21 cellular contexts compared by ENCODE assay signal in genomic region chr10:96860631-96861277, GRCh38.
"Had no signal": no experiment of that assay in that cellular context is flagged by ENCODE, and none has a peak within 500 bp of the region (broad histone marks: within the 10 kb centered on the region; RNA-seq: fewer than 3 reads in every experiment).

No MANE protein-coding gene starts in this region.

- H3K4me3 Mint-ChIP-seq: activated CD8-positive, alpha-beta T cell treated with anti-CD3 and anti-CD28 coated beads for 36 hours; activated naive CD4-positive, alpha-beta T cell treated with anti-CD3 and anti-CD28 coated beads, Interleukin-2, amount 50 U/mL, for 24 hours; brain; naive thymus-derived CD8-positive, alpha-beta T cell; T-cell had no signal

- ATAC-seq: activated CD8-positive, alpha-beta T cell treated with anti-CD3 and anti-CD28 coated beads for 36 hours; esophagus mucosa; left colon; mucosa of descending colon; naive thymus-derived CD8-positive, alpha-beta T cell; T-cell had no signal

- H3K4me3 ChIP-seq: colonic mucosa, mucosa of descending colon, suprapubic skin, upper lobe of left lung had no signal

- DNase-seq: activated CD4-positive, alpha-beta T cell treated with anti-CD3 and anti-CD28 coated beads for 4 hours; activated CD8-positive, alpha-beta T cell treated with anti-CD3 and anti-CD28 coated beads for 36 hours; activated effector memory CD4-positive, alpha-beta T cell treated with anti-CD3 and anti-CD28 coated beads, Interleukin-2, amount 50 U/mL, for 16 hours; activated T-cell treated with anti-CD3 and anti-CD28 coated beads, Interleukin-2, amount 50 U/mL, for 48 hours; central memory CD4-positive, alpha-beta T cell; colonic mucosa; left colon; mammary epithelial cell; mucosa of descending colon; naive thymus-derived CD8-positive, alpha-beta T cell; nucleus accumbens; posterior cingulate gyrus; retina; stimulated activated naive CD4-positive, alpha-beta T cell treated with Interleukin-2 at 50 U/mL for 16 hours; T-cell; upper lobe of left lung; WERI-Rb-1 had no signal

- H3K27me3 ChIP-seq: colonic mucosa, suprapubic skin, upper lobe of left lung had no signal

- H3K36me3 ChIP-seq: colonic mucosa had no signal

- H3K9me3 Mint-ChIP-seq: activated CD8-positive, alpha-beta T cell treated with anti-CD3 and anti-CD28 coated beads for 36 hours; activated naive CD4-positive, alpha-beta T cell treated with anti-CD3 and anti-CD28 coated beads, Interleukin-2, amount 50 U/mL, for 24 hours; brain; naive thymus-derived CD8-positive, alpha-beta T cell; T-cell had no signal

- H3K27ac Mint-ChIP-seq: activated CD8-positive, alpha-beta T cell treated with anti-CD3 and anti-CD28 coated beads for 36 hours; brain; T-cell had no signal

- H3K27me3 Mint-ChIP-seq: activated CD8-positive, alpha-beta T cell treated with anti-CD3 and anti-CD28 coated beads for 36 hours; activated naive CD4-positive, alpha-beta T cell treated with anti-CD3 and anti-CD28 coated beads, Interleukin-2, amount 50 U/mL, for 24 hours; brain; naive thymus-derived CD8-positive, alpha-beta T cell; T-cell had no signal

- H3K9me3 ChIP-seq: colonic mucosa, mucosa of descending colon, suprapubic skin, upper lobe of left lung had no signal

- H3K27ac ChIP-seq: colonic mucosa, suprapubic skin, upper lobe of left lung, WERI-Rb-1 had no signal
